8 cellular contexts compared by ENCODE assay signal in genomic region chr10:5447611-5448071, GRCh38. TPM values are rescaled to one million over a fixed set of nuclear protein-coding genes. Genes with fewer than 3 reads are reported as not detected.
DNase-seq lines count a peak whose midpoint lies in the region; ATAC-seq and TF ChIP-seq lines count a peak whose summit lies in the region.

No MANE protein-coding gene starts in this region.

- peaks cover 26% of the 10 kb centered on the region for H3K4me1 ChIP-seq in iPS-18a (ENCODE audit: control insufficient read depth, low read depth, low read length)
- H3K4me1 ChIP-seq in stomach smooth muscle (ENCODE audit: control insufficient read depth, insufficient read depth, low read length), result peaks cover 3% of the 10 kb centered on the region

- H3K36me3 ChIP-seq in iPS-18a (ENCODE audit: control insufficient read depth, low read depth, low read length) (peaks cover 11% of the 10 kb centered on the region), stomach smooth muscle (ENCODE audit: control insufficient read depth in 2 of 2, insufficient read depth in 2 of 2, low read length in 2 of 2) (peaks cover 3 to 4% of the 10 kb centered on the region in 2 donors)

- POLR2A ChIA-PET in AG04449 (lab: Yijun Ruan, JAX), result interaction anchor here (0.6 to 3.2 kb wide), 4 partner anchors 100 to 175 kb away, joined by 3 to 52 read pairs (median 4); no protein-coding TSS in a partner anchor
- POLR2A ChIA-PET in activated CD4-positive, alpha-beta memory T cell treated with anti-CD3 and anti-CD28 coated beads, Interleukin-2, amount 10 ng/mL, durations not matched to agents 7 days and 5 days (lab: Charles Lee), result interaction anchor here (0.6 to 1.7 kb wide), 6 partner anchors 14 to 603 kb away, joined by 3 to 7 read pairs (median 4); no protein-coding TSS in a partner anchor

- H3K27ac ChIP-seq in iPS-18a (ENCODE audit: low read length), result no peak overlapping the region
- H3K27ac ChIP-seq in stomach smooth muscle (ENCODE audit: low read length), result no peak overlapping the region

- ATAC-seq in GM19023 (IDR thresholded peaks at IDR 0.05; ENCODE audit: unreplicated experiment) (peak; percentile 47), HG03159 (IDR thresholded peaks at IDR 0.05; ENCODE audit: unreplicated experiment) (peak; percentile 36)

- no peak for TF ChIP-seq CTCF in AG04449 (IDR thresholded peaks at IDR 0.05; ENCODE audit: insufficient read depth, low read length, missing control alignments)

- H3K4me3 ChIP-seq in AG04449 (ENCODE audit: low read depth, low read length) (peak overlapping the region; percentile 78), iPS-18a (ENCODE audit: low read length) (peak overlapping the region; percentile 64), stomach smooth muscle (ENCODE audit: low read length in 2 of 2) (peak overlapping the region; percentile 77 to 98)

- H3K27ac Mint-ChIP-seq in activated CD4-positive, alpha-beta memory T cell treated with anti-CD3 and anti-CD28 coated beads, Interleukin-2, amount 10 ng/mL, durations not matched to agents 7 days and 5 days, result peak overlapping the region; percentile 76

- peak overlapping the region; percentile 73 for H3K4me3 Mint-ChIP-seq in activated CD4-positive, alpha-beta memory T cell treated with anti-CD3 and anti-CD28 coated beads, Interleukin-2, amount 10 ng/mL, durations not matched to agents 7 days and 5 days

- H3K27me3 Mint-ChIP-seq in activated CD4-positive, alpha-beta memory T cell treated with anti-CD3 and anti-CD28 coated beads, Interleukin-2, amount 10 ng/mL, durations not matched to agents 7 days and 5 days, result no peaks in the 10 kb centered on the region

- no peaks in the 10 kb centered on the region for H3K27me3 ChIP-seq in iPS-18a (ENCODE audit: control insufficient read depth, insufficient read depth, low read length)
- no peaks in the 10 kb centered on the region for H3K27me3 ChIP-seq in stomach smooth muscle (ENCODE audit: control insufficient read depth in 1 of 2, insufficient read depth in 2 of 2, low read length in 2 of 2)

- H3K9me3 Mint-ChIP-seq in activated CD4-positive, alpha-beta memory T cell treated with anti-CD3 and anti-CD28 coated beads, Interleukin-2, amount 10 ng/mL, durations not matched to agents 7 days and 5 days, result no peaks in the 10 kb centered on the region

- CTCF ChIA-PET in AG04449 (lab: Yijun Ruan, JAX), result interaction anchor here (1.1 to 18.8 kb wide), 10 partner anchors 12 to 630 kb away, joined by 3 to 1068 read pairs (median 4); no protein-coding TSS in a partner anchor
- CTCF ChIA-PET in activated CD4-positive, alpha-beta memory T cell treated with anti-CD3 and anti-CD28 coated beads, Interleukin-2, amount 10 ng/mL, durations not matched to agents 7 days and 5 days (lab: Charles Lee), result interaction anchor here (0.8 to 9.6 kb wide), 5 partner anchors 12 to 998 kb away, joined by 3 to 204 read pairs (median 14); no protein-coding TSS in a partner anchor

- H3K4me1 Mint-ChIP-seq in activated CD4-positive, alpha-beta memory T cell treated with anti-CD3 and anti-CD28 coated beads, Interleukin-2, amount 10 ng/mL, durations not matched to agents 7 days and 5 days, result peaks cover 56% of the 10 kb centered on the region

- peak overlapping the region; percentile 61 for H3K9ac ChIP-seq in iPS-18a (ENCODE audit: low read length)
- H3K9ac ChIP-seq in stomach smooth muscle (ENCODE audit: low read length in 2 of 2), result peak overlapping the region; percentile 43 to 80

- H3K9me3 ChIP-seq in iPS-18a (ENCODE audit: control insufficient read depth, low read depth, low read length) (no peaks in the 10 kb centered on the region), stomach smooth muscle (ENCODE audit: control insufficient read depth in 2 of 2, low read length in 2 of 2) (no peaks in the 10 kb centered on the region)

- H3K36me3 Mint-ChIP-seq in activated CD4-positive, alpha-beta memory T cell treated with anti-CD3 and anti-CD28 coated beads, Interleukin-2, amount 10 ng/mL, durations not matched to agents 7 days and 5 days (ENCODE audit: low read depth), result peaks cover 26% of the 10 kb centered on the region

- DNase-seq in AG04449 (ENCODE audit: low read depth, low spot score) (no peak), NCI-H128 (lab: John Stamatoyannopoulos, UW; ENCODE audit: unreplicated experiment) (no peak), NCI-H82 (lab: John Stamatoyannopoulos, UW) (no peak)
- peak; percentile 38 for DNase-seq in activated CD4-positive, alpha-beta memory T cell treated with anti-CD3 and anti-CD28 coated beads, Interleukin-2, amount 10 ng/mL, durations not matched to agents 7 days and 5 days

RNA-seq across cellular contexts. Expression of gene NET1, which starts 35.3 kb away (rescaled TPM):
- 10 to 100 TPM; 37.1 to 40.0 TPM for total RNA-seq in activated CD4-positive, alpha-beta memory T cell treated with anti-CD3 and anti-CD28 coated beads, Interleukin-2, amount 10 ng/mL, durations not matched to agents 7 days and 5 days

RNA-seq across cellular contexts. Expression of gene TUBAL3, which starts 43.0 kb away (rescaled TPM):
- total RNA-seq in activated CD4-positive, alpha-beta memory T cell treated with anti-CD3 and anti-CD28 coated beads, Interleukin-2, amount 10 ng/mL, durations not matched to agents 7 days and 5 days, result not detected

RNA-seq across cellular contexts. Expression of gene CALML5, which starts 51.7 kb away (rescaled TPM):
- total RNA-seq in activated CD4-positive, alpha-beta memory T cell treated with anti-CD3 and anti-CD28 coated beads, Interleukin-2, amount 10 ng/mL, durations not matched to agents 7 days and 5 days, result not detected
